Comparison of ENCODE assay signal across 2 cellular contexts in genomic region chr1:8015809-8016165, GRCh38.
TF ChIP-seq lines count a peak whose summit lies in the region.

No MANE protein-coding gene starts in this region.

TF ChIP-seq in IMR-90, 13 proteins besides CTCF, POLR2A, EP300 and RAD21:
- TF ChIP-seq NFE2L2 (IDR thresholded peaks at IDR 0.05; ENCODE audit: low read depth, low read length) (no peak), CEBPB (IDR thresholded peaks at IDR 0.05; ENCODE audit: low read depth, low read length) (peak; percentile 89)

TF ChIP-seq in HepG2, 621 proteins besides CTCF, POLR2A, EP300 and RAD21:
- no peak for TF ChIP-seq NBN (conservative IDR thresholded peaks at IDR 0.05)
- no peak for TF ChIP-seq MED8 (CRISPR knock-in tag; IDR thresholded peaks at IDR 0.05; ENCODE audit: insufficient replicate concordance)
- no peak for TF ChIP-seq HMGXB4 (CRISPR knock-in tag; IDR thresholded peaks at IDR 0.05; ENCODE audit: borderline replicate concordance in 1 of 2, low read depth in 1 of 2)
- TF ChIP-seq ZNF605 (CRISPR knock-in tag; IDR thresholded peaks at IDR 0.05): no peak
- TF ChIP-seq ZSCAN20 (CRISPR knock-in tag; IDR thresholded peaks at IDR 0.05; ENCODE audit: borderline replicate concordance): 0 out of 2 replicates have a peak, but pooled peaks have one; percentile 17
- TF ChIP-seq GRHL1 (CRISPR knock-in tag; conservative IDR thresholded peaks at IDR 0.05): no peak
- no peak for TF ChIP-seq MATR3 (CRISPR knock-in tag; IDR thresholded peaks at IDR 0.05)
- TF ChIP-seq LRRFIP1 (CRISPR knock-in tag; conservative IDR thresholded peaks at IDR 0.05): no peak
- TF ChIP-seq, protein P1, sequence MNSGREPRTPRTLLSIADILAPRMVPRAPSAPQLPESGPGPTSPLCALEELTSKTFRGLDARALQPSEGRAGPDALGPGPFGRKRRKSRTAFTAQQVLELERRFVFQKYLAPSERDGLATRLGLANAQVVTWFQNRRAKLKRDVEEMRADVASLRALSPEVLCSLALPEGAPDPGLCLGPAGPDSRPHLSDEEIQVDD (CRISPR knock-in tag; IDR thresholded peaks at IDR 0.05; ENCODE audit: borderline replicate concordance): no peak
- peak; percentile 8; the same call in 1 of the 2 replicates for TF ChIP-seq RBFOX2 (IDR thresholded peaks at IDR 0.05; ENCODE audit: low read depth, low read length)
- TF ChIP-seq CEBPG (CRISPR knock-in tag; IDR thresholded peaks at IDR 0.05): peak; percentile 67
- no peak for TF ChIP-seq ZNF883 (CRISPR knock-in tag; IDR thresholded peaks at IDR 0.05; ENCODE audit: not compliant biosample characterization)
- TF ChIP-seq CHCHD3 (CRISPR knock-in tag; IDR thresholded peaks at IDR 0.05): no peak
- TF ChIP-seq ATF4 (CRISPR knock-in tag; IDR thresholded peaks at IDR 0.05): peak in 1 of 2 experiments; percentile 37; a peak in 1 of 4 replicates
- no peak for TF ChIP-seq ZNF230 (CRISPR knock-in tag; IDR thresholded peaks at IDR 0.05)
- TF ChIP-seq TEAD2 (CRISPR knock-in tag; IDR thresholded peaks at IDR 0.05): no peak
- no peak for TF ChIP-seq ZNF749 (CRISPR knock-in tag; IDR thresholded peaks at IDR 0.05; ENCODE audit: borderline replicate concordance)
- no peak for TF ChIP-seq ZNF792 (CRISPR knock-in tag; IDR thresholded peaks at IDR 0.05)
- no peak for TF ChIP-seq ZFP90 (CRISPR knock-in tag; IDR thresholded peaks at IDR 0.05; ENCODE audit: borderline replicate concordance)
- peak; percentile 15; the same call in 1 of the 2 replicates for TF ChIP-seq POLR2G (IDR thresholded peaks at IDR 0.05; ENCODE audit: low read depth, low read length)
- peak; percentile 79 for TF ChIP-seq RBM22 (optimal IDR thresholded peaks at IDR 0.05; ENCODE audit: low read length)
- no peak for TF ChIP-seq GLI4 (CRISPR knock-in tag; IDR thresholded peaks at IDR 0.05; ENCODE audit: borderline replicate concordance)
- no peak for TF ChIP-seq ZNF776 (CRISPR knock-in tag; IDR thresholded peaks at IDR 0.05)
- TF ChIP-seq, protein P2, sequence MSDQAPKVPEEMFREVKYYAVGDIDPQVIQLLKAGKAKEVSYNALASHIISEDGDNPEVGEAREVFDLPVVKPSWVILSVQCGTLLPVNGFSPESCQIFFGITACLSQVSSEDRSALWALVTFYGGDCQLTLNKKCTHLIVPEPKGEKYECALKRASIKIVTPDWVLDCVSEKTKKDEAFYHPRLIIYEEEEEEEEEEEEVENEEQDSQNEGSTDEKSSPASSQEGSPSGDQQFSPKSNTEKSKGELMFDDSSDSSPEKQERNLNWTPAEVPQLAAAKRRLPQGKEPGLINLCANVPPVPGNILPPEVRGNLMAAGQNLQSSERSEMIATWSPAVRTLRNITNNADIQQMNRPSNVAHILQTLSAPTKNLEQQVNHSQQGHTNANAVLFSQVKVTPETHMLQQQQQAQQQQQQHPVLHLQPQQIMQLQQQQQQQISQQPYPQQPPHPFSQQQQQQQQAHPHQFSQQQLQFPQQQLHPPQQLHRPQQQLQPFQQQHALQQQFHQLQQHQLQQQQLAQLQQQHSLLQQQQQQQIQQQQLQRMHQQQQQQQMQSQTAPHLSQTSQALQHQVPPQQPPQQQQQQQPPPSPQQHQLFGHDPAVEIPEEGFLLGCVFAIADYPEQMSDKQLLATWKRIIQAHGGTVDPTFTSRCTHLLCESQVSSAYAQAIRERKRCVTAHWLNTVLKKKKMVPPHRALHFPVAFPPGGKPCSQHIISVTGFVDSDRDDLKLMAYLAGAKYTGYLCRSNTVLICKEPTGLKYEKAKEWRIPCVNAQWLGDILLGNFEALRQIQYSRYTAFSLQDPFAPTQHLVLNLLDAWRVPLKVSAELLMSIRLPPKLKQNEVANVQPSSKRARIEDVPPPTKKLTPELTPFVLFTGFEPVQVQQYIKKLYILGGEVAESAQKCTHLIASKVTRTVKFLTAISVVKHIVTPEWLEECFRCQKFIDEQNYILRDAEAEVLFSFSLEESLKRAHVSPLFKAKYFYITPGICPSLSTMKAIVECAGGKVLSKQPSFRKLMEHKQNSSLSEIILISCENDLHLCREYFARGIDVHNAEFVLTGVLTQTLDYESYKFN (CRISPR knock-in tag; conservative IDR thresholded peaks at IDR 0.05): no peak
- no peak; the same call in 1 of the 2 replicates for TF ChIP-seq POLR2AphosphoS5 (IDR thresholded peaks at IDR 0.05; ENCODE audit: low read depth, low read length)
- no peak for TF ChIP-seq GMEB2 (CRISPR knock-in tag; IDR thresholded peaks at IDR 0.05; ENCODE audit: low read depth)
- TF ChIP-seq, protein P3, sequence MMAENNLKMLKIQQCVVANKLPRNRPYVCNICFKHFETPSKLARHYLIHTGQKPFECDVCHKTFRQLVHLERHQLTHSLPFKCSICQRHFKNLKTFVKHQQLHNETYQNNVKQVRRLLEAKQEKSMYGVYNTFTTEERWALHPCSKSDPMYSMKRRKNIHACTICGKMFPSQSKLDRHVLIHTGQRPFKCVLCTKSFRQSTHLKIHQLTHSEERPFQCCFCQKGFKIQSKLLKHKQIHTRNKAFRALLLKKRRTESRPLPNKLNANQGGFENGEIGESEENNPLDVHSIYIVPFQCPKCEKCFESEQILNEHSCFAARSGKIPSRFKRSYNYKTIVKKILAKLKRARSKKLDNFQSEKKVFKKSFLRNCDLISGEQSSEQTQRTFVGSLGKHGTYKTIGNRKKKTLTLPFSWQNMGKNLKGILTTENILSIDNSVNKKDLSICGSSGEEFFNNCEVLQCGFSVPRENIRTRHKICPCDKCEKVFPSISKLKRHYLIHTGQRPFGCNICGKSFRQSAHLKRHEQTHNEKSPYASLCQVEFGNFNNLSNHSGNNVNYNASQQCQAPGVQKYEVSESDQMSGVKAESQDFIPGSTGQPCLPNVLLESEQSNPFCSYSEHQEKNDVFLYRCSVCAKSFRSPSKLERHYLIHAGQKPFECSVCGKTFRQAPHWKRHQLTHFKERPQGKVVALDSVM (CRISPR knock-in tag; IDR thresholded peaks at IDR 0.05): no peak
- no peak for TF ChIP-seq DR1 (CRISPR knock-in tag; IDR thresholded peaks at IDR 0.05)
- peak; percentile 84 for TF ChIP-seq CEBPB (IDR thresholded peaks at IDR 0.05; ENCODE audit: borderline replicate concordance, low read depth, low read length)
